ENCODE assay signal across 27 cellular contexts in the genomic region with DNA sequence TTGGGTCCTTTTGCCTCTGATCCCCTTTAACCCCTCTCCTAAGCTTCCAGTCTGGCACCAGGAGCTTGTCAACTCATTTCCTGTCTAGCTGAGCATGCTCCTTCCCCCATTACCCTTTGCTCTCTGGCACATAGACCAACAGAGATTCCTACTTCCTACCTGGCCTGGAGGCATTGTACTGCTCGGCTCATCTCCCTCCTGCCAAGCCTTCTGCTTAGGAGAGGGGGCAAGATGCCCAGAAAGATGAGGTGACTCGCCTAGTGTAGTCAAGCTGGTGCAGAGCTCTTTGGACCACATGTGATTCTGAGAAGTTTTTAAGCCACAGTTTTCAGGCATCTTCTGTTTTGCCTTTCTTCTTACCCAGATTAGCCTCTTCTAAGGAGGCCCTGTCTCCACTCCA.
A peak's percentile ranks its signal among the peaks of the same experiment; 100 is the strongest.
DNase-seq lines count a peak whose midpoint lies in the region; ATAC-seq and TF ChIP-seq lines count a peak whose summit lies in the region.
"Had no signal": no experiment of that assay in that cellular context is flagged by ENCODE, and none has a peak within 500 bp of the region (broad histone marks: within the 10 kb centered on the region; RNA-seq: fewer than 3 reads in every experiment).

No MANE protein-coding gene starts in this region.

- no peak overlapping the region for H3K4me3 ChIP-seq in RWPE2 (ENCODE audit: severe bottlenecking)
- no peak overlapping the region for H3K4me3 ChIP-seq in effector memory CD4-positive, alpha-beta T cell (ENCODE audit: insufficient read depth, low read depth, low read length, poor library complexity, severe bottlenecking)
- H3K4me3 ChIP-seq in upper lobe of right lung, result no peak overlapping the region
- H3K4me3 ChIP-seq: BLaER1 treated with 17β-estradiol and CSF1 and Interleukin-3, amounts not matched to agents 10 nM and 100 nM; lower lobe of right lung; right lobe of liver; SK-N-MC had no signal

- H3K27ac ChIP-seq in RWPE2 (ENCODE audit: poor library complexity, severe bottlenecking) (no peak overlapping the region), upper lobe of right lung (no peak overlapping the region)
- H3K27ac ChIP-seq in effector memory CD4-positive, alpha-beta T cell (ENCODE audit: insufficient read depth, low read length, poor library complexity, severe bottlenecking), result no peak overlapping the region
- H3K27ac ChIP-seq: HL-60, lower lobe of right lung, right lobe of liver, SK-N-MC had no signal

- H3K36me3 ChIP-seq in RWPE2 (ENCODE audit: low read depth) (no peaks in the 10 kb centered on the region), upper lobe of right lung (no peaks in the 10 kb centered on the region)
- no peaks in the 10 kb centered on the region for H3K36me3 ChIP-seq in effector memory CD4-positive, alpha-beta T cell (ENCODE audit: control insufficient read depth, insufficient read depth, low read length)
- H3K36me3 ChIP-seq: BLaER1 treated with 17β-estradiol and CSF1 and Interleukin-3, amounts not matched to agents 10 nM and 100 nM; lower lobe of right lung; right lobe of liver had no signal

- H3K27me3 ChIP-seq in RWPE2 (ENCODE audit: insufficient read depth, poor library complexity, severe bottlenecking), result no peaks in the 10 kb centered on the region
- H3K27me3 ChIP-seq in effector memory CD4-positive, alpha-beta T cell (replicated peaks; ENCODE audit: control insufficient read depth, insufficient read depth, low read length, poor library complexity, severe bottlenecking), result peaks cover 10% of the 10 kb centered on the region
- peaks cover 10% of the 10 kb centered on the region for H3K27me3 ChIP-seq in upper lobe of right lung
- H3K27me3 ChIP-seq: right lobe of liver had no signal

- DNase-seq in HS-5 (ENCODE audit: low read depth) (peak; percentile 5), RWPE2 (ENCODE audit: low spot score) (no peak), renal cortical epithelial cell (ENCODE audit: low read depth) (peak; percentile 45), NCI-H2227 treated with DMSO at 0.1 percent for 48 hours (lab: John Stamatoyannopoulos, UW) (no peak), upper lobe of right lung (no peak)
- no peak for DNase-seq in effector memory CD4-positive, alpha-beta T cell
- no peak for DNase-seq in activated CD4-positive, alpha-beta T cell treated with anti-CD3 and anti-CD28 coated beads, Interleukin-2, amount 50 U/mL, for 1 hour
- DNase-seq: activated effector memory CD4-positive, alpha-beta T cell treated with Interleukin-2 at 50 U/mL for 16 hours; activated T-cell treated with anti-CD3 and anti-CD28 coated beads for 4 hours; COR-L47; DMS79; glutamatergic neuron; Kasumi-1; lower lobe of right lung; NCI-H1092; NCI-H187; NCI-H526 treated with DMSO at 0.1 percent for 48 hours; posterior cingulate gyrus; right lobe of liver; RPMI8226; stimulated activated CD4-positive, alpha-beta T cell treated with anti-CD3 and anti-CD28 coated beads, Interleukin-4, amount 100 ng/mL, for 24 hours had no signal

- H3K4me1 ChIP-seq in RWPE2 (ENCODE audit: insufficient read depth, poor library complexity, severe bottlenecking) (no peaks in the 10 kb centered on the region), upper lobe of right lung (peaks cover 4% of the 10 kb centered on the region)
- no peaks in the 10 kb centered on the region for H3K4me1 ChIP-seq in effector memory CD4-positive, alpha-beta T cell (ENCODE audit: control insufficient read depth, insufficient read depth, low read length, poor library complexity, severe bottlenecking)
- H3K4me1 ChIP-seq: right lobe of liver had no signal

- intact Hi-C loops in upper lobe of right lung (cut with DNase I), result no loop called here

- TF ChIP-seq CTCF in RWPE2 (IDR thresholded peaks at IDR 0.05; ENCODE audit: poor library complexity, severe bottlenecking) (no peak), upper lobe of right lung (IDR thresholded peaks at IDR 0.05) (no peak)

- no peaks in the 10 kb centered on the region for H3K9me3 ChIP-seq in RWPE2 (ENCODE audit: severe bottlenecking)
- peaks cover 7% of the 10 kb centered on the region for H3K9me3 ChIP-seq in effector memory CD4-positive, alpha-beta T cell (ENCODE audit: control insufficient read depth, low read length)
- no peaks in the 10 kb centered on the region for H3K9me3 ChIP-seq in upper lobe of right lung
- H3K9me3 ChIP-seq: right lobe of liver had no signal

- peak; percentile 50 for ATAC-seq in RWPE2 (ENCODE audit: low read depth)
- peak; percentile 53 for ATAC-seq in esophagus mucosa
- no peak for ATAC-seq in upper lobe of right lung
- ATAC-seq: HepG2; lower lobe of right lung; right lobe of liver; stimulated activated effector memory CD8-positive, alpha-beta T cell treated with anti-CD3 and anti-CD28 coated beads, Interleukin-12 subunit alpha, Interleukin-12 subunit beta, amount 100 ng/mL, for 72 hours had no signal

Comparison
In these comparisons a context has a peak if more than half of its experiments do, and no peak if none do; other contexts are left out.
1. DNase-seq: peak in HS-5 (single experiment) and renal cortical epithelial cell (single experiment); none in RWPE2 (single experiment), NCI-H2227 treated with DMSO at 0.1 percent for 48 hours (single experiment), effector memory CD4-positive, alpha-beta T cell (0 of 3), activated CD4-positive, alpha-beta T cell treated with anti-CD3 and anti-CD28 coated beads, Interleukin-2, amount 50 U/mL, for 1 hour (single experiment) and upper lobe of right lung (single experiment).